17 cellular contexts compared by ENCODE assay signal in genomic region chr7:17406756-17407155, GRCh38.
DNase-seq lines count a peak whose midpoint lies in the region; ATAC-seq, FAIRE-seq and TF ChIP-seq lines count a peak whose summit lies in the region.
"Had no signal": no experiment of that assay in that cellular context is flagged by ENCODE, and none has a peak within 500 bp of the region (broad histone marks: within the 10 kb centered on the region; RNA-seq: fewer than 3 reads in every experiment).

No MANE protein-coding gene starts in this region.

- H4K20me1 ChIP-seq in fibroblast of lung (ENCODE audit: control insufficient read depth, extremely low read depth, insufficient read depth, low read length) = no peaks in the 10 kb centered on the region

- TF ChIP-seq EP300 in stomach (IDR thresholded peaks at IDR 0.05) = no peak

- H3K27ac ChIP-seq in fibroblast of lung (ENCODE audit: insufficient read depth, low read length) = peak overlapping the region; percentile 46
- H3K27ac ChIP-seq in stomach = peak overlapping the region in 4 of 5 donors; percentile 18 to 75 (median 42)
- H3K27ac ChIP-seq: C4-2B, upper lobe of left lung had no signal

- H3K9me3 ChIP-seq in fibroblast of lung (ENCODE audit: control insufficient read depth, insufficient read depth, low read depth, low read length) (no peaks in the 10 kb centered on the region), stomach (no peaks in the 10 kb centered on the region)
- H3K9me3 ChIP-seq: gastroesophageal sphincter, upper lobe of left lung had no signal

- H3K36me3 ChIP-seq in fibroblast of lung (ENCODE audit: control insufficient read depth, insufficient read depth, low read length) = no peaks in the 10 kb centered on the region
- H3K36me3 ChIP-seq in stomach = no peaks in the 10 kb centered on the region
- H3K36me3 ChIP-seq: gastroesophageal sphincter, upper lobe of left lung had no signal

- H3K4me2 ChIP-seq in fibroblast of lung (ENCODE audit: extremely low read depth, insufficient read depth, low read length) = peak overlapping the region; percentile 33

- DNase-seq in GM12891 (ENCODE audit: insufficient read length, low spot score) = no peak
- DNase-seq in RPMI7951 (ENCODE audit: low read depth) = peak; percentile 55
- DNase-seq in fibroblast of lung (ENCODE audit: low read depth in 2 of 2) = peak; percentile 42 to 62
- DNase-seq in stomach = no peak
- no peak for DNase-seq in left ventricle myocardium superior
- DNase-seq in SK-N-DZ (ENCODE audit: low spot score) = no peak
- no peak for DNase-seq in NCI-H2196 treated with DMSO at 0.1 percent for 48 hours (lab: John Stamatoyannopoulos, UW; ENCODE audit: unreplicated experiment)
- DNase-seq: activated effector memory CD4-positive, alpha-beta T cell treated with anti-CD3 and anti-CD28 coated beads, Interleukin-2, amount 50 U/mL, for 16 hours; NCI-H146; NCI-H446; retina had no signal

- ATAC-seq in left ventricle myocardium superior = no peak
- ATAC-seq: gastroesophageal sphincter, WTC11 had no signal

- FAIRE-seq in GM12891 (lab: Jason Lieb, UNC) = peak; percentile 26
- FAIRE-seq: GM12892 had no signal

- intact Hi-C loops in stomach (cut with DNase I; ENCODE audit: low total_unique reads) (no loop called here), left ventricle myocardium superior (cut with micrococcal nuclease) (no loop called here)

- TF ChIP-seq CTCF in fibroblast of lung (conservative IDR thresholded peaks at IDR 0.05 in 1 of 2, IDR thresholded peaks at IDR 0.05 in 1 of 2; ENCODE audit: low read depth in 1 of 2, low read length in 2 of 2) (no peak), stomach (IDR thresholded peaks at IDR 0.05) (no peak)

- no peaks in the 10 kb centered on the region for H3K27me3 ChIP-seq in fibroblast of lung (ENCODE audit: control insufficient read depth, insufficient read depth, low read length)
- H3K27me3 ChIP-seq in stomach = no peaks in the 10 kb centered on the region
- H3K27me3 ChIP-seq: gastroesophageal sphincter, upper lobe of left lung had no signal

- H3K4me1 ChIP-seq in fibroblast of lung (ENCODE audit: control insufficient read depth, extremely low read depth, insufficient read depth, low read length) (peaks cover 8% of the 10 kb centered on the region), stomach (peaks cover 0 to 34% (median 4%) of the 10 kb centered on the region in 4 donors)

- 61 to 82% (median 75%) methylated on average over 3 of the region's 3 CpGs for WGBS in stomach, 5 donors

- H3K4me3 ChIP-seq in fibroblast of lung (replicated peaks in 1 of 4; ENCODE audit: control extremely low read depth in 1 of 4, insufficient read depth in 1 of 4, low read depth in 3 of 4, low read length in 4 of 4) (no peak overlapping the region), stomach (no peak overlapping the region)
- H3K4me3 ChIP-seq: gastroesophageal sphincter, lung, upper lobe of left lung had no signal

- H2AFZ ChIP-seq in fibroblast of lung (ENCODE audit: low read length) = no peak overlapping the region

- H3K9ac ChIP-seq in fibroblast of lung (ENCODE audit: insufficient read depth, low read length) = no peak overlapping the region

- TF ChIP-seq POLR2A in GM12891 (IDR thresholded peaks at IDR 0.05; ENCODE audit: low read depth, low read length) (no peak), stomach (IDR thresholded peaks at IDR 0.05) (no peak)

- H3K79me2 ChIP-seq in fibroblast of lung (ENCODE audit: control insufficient read depth, insufficient read depth, low read length) = no peaks in the 10 kb centered on the region

TF ChIP-seq in GM12891, 5 proteins besides CTCF, POLR2A, EP300 and RAD21:
- no peak for TF ChIP-seq POU2F2 (IDR thresholded peaks at IDR 0.05; ENCODE audit: low read depth, low read length)
- no peak for TF ChIP-seq PAX5 (IDR thresholded peaks at IDR 0.05; ENCODE audit: insufficient read depth, low read length, severe bottlenecking)
- no peak for TF ChIP-seq SPI1 (IDR thresholded peaks at IDR 0.05; ENCODE audit: low read depth, low read length)
- no peak for TF ChIP-seq TAF1 (IDR thresholded peaks at IDR 0.05; ENCODE audit: low read depth, low read length)
- no peak for TF ChIP-seq POLR2AphosphoS5 (IDR thresholded peaks at IDR 0.05; ENCODE audit: low read depth, low read length)

Comparison
In these comparisons a context has a peak if more than half of its experiments do, and no peak if none do; other contexts are left out.
1. DNase-seq: peak in RPMI7951 (single experiment) and fibroblast of lung (2 of 2); none in GM12891 (single experiment), stomach (single experiment), left ventricle myocardium superior (single experiment), SK-N-DZ (single experiment) and NCI-H2196 treated with DMSO at 0.1 percent for 48 hours (single experiment).